Comparison of ENCODE assay signal across 20 cellular contexts in genomic region chr12:105466901-105467598, GRCh38.
A peak's percentile ranks its signal among the peaks of the same experiment; 100 is the strongest.
DNase-seq lines count a peak whose midpoint lies in the region; ATAC-seq and TF ChIP-seq lines count a peak whose summit lies in the region.
"Had no signal": no experiment of that assay in that cellular context is flagged by ENCODE, and none has a peak within 500 bp of the region (broad histone marks: within the 10 kb centered on the region; RNA-seq: fewer than 3 reads in every experiment).

No MANE protein-coding gene starts in this region.

- intact Hi-C loops in right cardiac atrium (cut with DNase I) (no loop called here), cardiac septum (cut with DNase I) (no loop called here), esophagus squamous epithelium (cut with DNase I) (no loop called here)

- no peaks in the 10 kb centered on the region for H3K36me3 Mint-ChIP-seq in osteocyte (ENCODE audit: unreplicated experiment)
- H3K36me3 Mint-ChIP-seq in T-helper 2 cell treated with Interferon-gamma antibody and Interleukin-4, amounts not matched to agents 5 μg/mL and 100 μg/mL, for 36 hours (ENCODE audit: low read depth), result no peaks in the 10 kb centered on the region
- H3K36me3 Mint-ChIP-seq: type B pancreatic cell had no signal

- peaks cover 5% of the 10 kb centered on the region for H3K4me1 ChIP-seq in right cardiac atrium (ENCODE audit: control insufficient read depth, insufficient read depth, low read length)
- no peaks in the 10 kb centered on the region for H3K4me1 ChIP-seq in esophagus squamous epithelium
- H3K4me1 ChIP-seq: BLaER1 had no signal

- peak overlapping the region; percentile 8 for H3K4me3 Mint-ChIP-seq in osteocyte (ENCODE audit: unreplicated experiment)
- no peak overlapping the region for H3K4me3 Mint-ChIP-seq in T-helper 2 cell treated with Interferon-gamma antibody and Interleukin-4, amounts not matched to agents 5 μg/mL and 100 μg/mL, for 36 hours
- H3K4me3 Mint-ChIP-seq: activated T-cell treated with anti-CD3 and anti-CD28 coated beads, Interleukin-2, amount 50 U/mL, for 24 hours; stimulated activated naive CD8-positive, alpha-beta T cell treated with anti-CD3 and anti-CD28 coated beads, Interleukin-15, Interleukin-2, amounts not matched to agents 100 ng/mL and 50 ng/mL, for 24 hours; type B pancreatic cell had no signal

- H3K4me3 ChIP-seq in right cardiac atrium (ENCODE audit: low read length), result no peak overlapping the region
- no peak overlapping the region for H3K4me3 ChIP-seq in esophagus squamous epithelium
- H3K4me3 ChIP-seq: BLaER1, cardiac muscle cell, dorsolateral prefrontal cortex had no signal

- peak in 1 of 2 donors; percentile 43 for ATAC-seq in right cardiac atrium
- no peak for ATAC-seq in HG02763 (IDR thresholded peaks at IDR 0.05; ENCODE audit: unreplicated experiment)

- H3K4me1 Mint-ChIP-seq in osteocyte (ENCODE audit: unreplicated experiment), result peaks cover 31% of the 10 kb centered on the region
- no peaks in the 10 kb centered on the region for H3K4me1 Mint-ChIP-seq in T-helper 2 cell treated with Interferon-gamma antibody and Interleukin-4, amounts not matched to agents 5 μg/mL and 100 μg/mL, for 36 hours (ENCODE audit: low read depth)

- H3K27me3 ChIP-seq in right cardiac atrium (ENCODE audit: control insufficient read depth, insufficient read depth) (no peaks in the 10 kb centered on the region), esophagus squamous epithelium (peaks cover 0 to 36% (median 0%) of the 10 kb centered on the region in 4 donors)
- H3K27me3 ChIP-seq: BLaER1, cardiac muscle cell had no signal

- no peaks in the 10 kb centered on the region for H3K9me3 Mint-ChIP-seq in osteocyte (ENCODE audit: unreplicated experiment)
- H3K9me3 Mint-ChIP-seq in T-helper 2 cell treated with Interferon-gamma antibody and Interleukin-4, amounts not matched to agents 5 μg/mL and 100 μg/mL, for 36 hours, result no peaks in the 10 kb centered on the region
- H3K9me3 Mint-ChIP-seq: activated T-cell treated with anti-CD3 and anti-CD28 coated beads, Interleukin-2, amount 50 U/mL, for 24 hours; stimulated activated naive CD8-positive, alpha-beta T cell treated with anti-CD3 and anti-CD28 coated beads, Interleukin-15, Interleukin-2, amounts not matched to agents 100 ng/mL and 50 ng/mL, for 24 hours; type B pancreatic cell had no signal

- DNase-seq in right cardiac atrium (no peak), cardiac septum (ENCODE audit: low spot score) (no peak), esophagus squamous epithelium (lab: John Stamatoyannopoulos, UW) (no peak), osteocyte (ENCODE audit: extremely low spot score, unreplicated experiment) (no peak), NCI-H2029 (lab: John Stamatoyannopoulos, UW) (no peak)
- DNase-seq in activated T-cell treated with anti-CD3 and anti-CD28 coated beads, Interleukin-2, amount 50 U/mL, for 48 hours, result no peak
- no peak for DNase-seq in T-helper 2 cell treated with Interferon-gamma antibody and Interleukin-4, amounts not matched to agents 5 μg/mL and 100 μg/mL, for 36 hours (ENCODE audit: low spot score)
- DNase-seq: activated CD4-positive, alpha-beta T cell treated with anti-CD3 and anti-CD28 coated beads for 1 hour; activated naive CD4-positive, alpha-beta T cell treated with Interleukin-2 at 50 U/mL for 16 hours; activated T-cell treated with anti-CD3 and anti-CD28 coated beads, Interleukin-2, amount 50 U/mL, for 24 hours; dorsolateral prefrontal cortex; Kasumi-1; NCI-H187; NCI-H69 had no signal

- peak overlapping the region; percentile 93 for H3K27ac ChIP-seq in right cardiac atrium (ENCODE audit: low read length)
- peak overlapping the region in 3 of 4 donors; percentile 10 to 50 (median 15) for H3K27ac ChIP-seq in esophagus squamous epithelium
- H3K27ac ChIP-seq: BLaER1, cardiac muscle cell, dorsolateral prefrontal cortex, neutrophil had no signal

- no peaks in the 10 kb centered on the region for H3K9me3 ChIP-seq in right cardiac atrium (ENCODE audit: control insufficient read depth, low read length)
- no peaks in the 10 kb centered on the region for H3K9me3 ChIP-seq in esophagus squamous epithelium
- H3K9me3 ChIP-seq: BLaER1, neutrophil had no signal

- no peak for TF ChIP-seq POLR2A in esophagus squamous epithelium (IDR thresholded peaks at IDR 0.05)

- H3K27me3 Mint-ChIP-seq in osteocyte (ENCODE audit: unreplicated experiment), result no peaks in the 10 kb centered on the region
- peaks cover 14% of the 10 kb centered on the region for H3K27me3 Mint-ChIP-seq in T-helper 2 cell treated with Interferon-gamma antibody and Interleukin-4, amounts not matched to agents 5 μg/mL and 100 μg/mL, for 36 hours (ENCODE audit: low read depth)

- TF ChIP-seq CTCF in esophagus squamous epithelium (IDR thresholded peaks at IDR 0.05) (no peak), osteocyte (IDR thresholded peaks at IDR 0.05) (no peak)

- 53% methylated on average over 7 of the region's 7 CpGs for WGBS in right cardiac atrium
- 70 to 76% methylated on average over 7 of the region's 7 CpGs for WGBS in esophagus squamous epithelium, 2 donors

- H3K36me3 ChIP-seq in esophagus squamous epithelium, result no peaks in the 10 kb centered on the region
- H3K36me3 ChIP-seq: BLaER1, cardiac muscle cell, neutrophil had no signal

- H3K27ac Mint-ChIP-seq in osteocyte (ENCODE audit: unreplicated experiment), result peak overlapping the region; percentile 72
- H3K27ac Mint-ChIP-seq in T-helper 2 cell treated with Interferon-gamma antibody and Interleukin-4, amounts not matched to agents 5 μg/mL and 100 μg/mL, for 36 hours, result no peak overlapping the region
- H3K27ac Mint-ChIP-seq: activated T-cell treated with anti-CD3 and anti-CD28 coated beads, Interleukin-2, amount 50 U/mL, for 24 hours; stimulated activated naive CD8-positive, alpha-beta T cell treated with anti-CD3 and anti-CD28 coated beads, Interleukin-15, Interleukin-2, amounts not matched to agents 100 ng/mL and 50 ng/mL, for 24 hours; type B pancreatic cell had no signal
